Comparison of ENCODE assay signal across 9 cellular contexts in genomic region chr2:229780856-229781773, GRCh38.
DNase-seq lines count a peak whose midpoint lies in the region; ATAC-seq and TF ChIP-seq lines count a peak whose summit lies in the region.
"Had no signal": no experiment of that assay in that cellular context is flagged by ENCODE, and none has a peak within 500 bp of the region (broad histone marks: within the 10 kb centered on the region; RNA-seq: fewer than 3 reads in every experiment).

No MANE protein-coding gene starts in this region.

- ATAC-seq in right lobe of liver, result peak; percentile 85 to 91 (median 90)

- TF ChIP-seq CTCF in right lobe of liver (IDR thresholded peaks at IDR 0.05) (peak; percentile 69 to 91 (median 90)), type B pancreatic cell (conservative IDR thresholded peaks at IDR 0.05) (peak; percentile 92)

- intact Hi-C loops in right lobe of liver (cut with DNase I), result no loop called here

- H3K4me3 Mint-ChIP-seq in type B pancreatic cell, result no peak overlapping the region

- H3K4me1 Mint-ChIP-seq in type B pancreatic cell (ENCODE audit: unreplicated experiment), result peaks cover 13% of the 10 kb centered on the region

- TF ChIP-seq POLR2A in right lobe of liver (IDR thresholded peaks at IDR 0.05), result no peak

- H3K4me1 ChIP-seq in right lobe of liver, result no peaks in the 10 kb centered on the region

- peak overlapping the region; percentile 68 for H3K27ac Mint-ChIP-seq in type B pancreatic cell

- no peak overlapping the region for H3K27ac ChIP-seq in right lobe of liver

- no peaks in the 10 kb centered on the region for H3K27me3 Mint-ChIP-seq in type B pancreatic cell

- H3K4me3 ChIP-seq in right lobe of liver, result no peak overlapping the region
- H3K4me3 ChIP-seq: HAP-1 had no signal

- peak; percentile 40 for DNase-seq in A172 (ENCODE audit: low spot score)
- peak; percentile 70 for DNase-seq in GM03348 (ENCODE audit: low spot score)
- peak; percentile 44 for DNase-seq in HT-29 (ENCODE audit: low spot score)
- peak; percentile 64 for DNase-seq in OCI-M1 (lab: John Stamatoyannopoulos, UW)
- peak; percentile 29 to 63 for DNase-seq in dermis microvascular lymphatic vessel endothelial cell (ENCODE audit: low read depth in 2 of 2)
- DNase-seq in right lobe of liver, result no peak
- DNase-seq in type B pancreatic cell (ENCODE audit: extremely low spot score, unreplicated experiment), result no peak
- DNase-seq in stimulated activated CD4-positive, alpha-beta T cell treated with anti-CD3 and anti-CD28 coated beads, Interleukin-15, amount 100 ng/mL, for 24 hours, result no peak

- no peaks in the 10 kb centered on the region for H3K9me3 Mint-ChIP-seq in type B pancreatic cell

- peaks cover 29% of the 10 kb centered on the region for H3K36me3 Mint-ChIP-seq in type B pancreatic cell

- H3K27me3 ChIP-seq in right lobe of liver, result no peaks in the 10 kb centered on the region

- H3K9me3 ChIP-seq in right lobe of liver, result no peaks in the 10 kb centered on the region
- H3K9me3 ChIP-seq: HAP-1 had no signal

- peaks cover 0 to 63% (median 8%) of the 10 kb centered on the region in 4 donors for H3K36me3 ChIP-seq in right lobe of liver

Comparison
In these comparisons a context has a peak if more than half of its experiments do, and no peak if none do; other contexts are left out.
1. DNase-seq: peak in A172 (single experiment), GM03348 (single experiment), HT-29 (single experiment), OCI-M1 (single experiment) and dermis microvascular lymphatic vessel endothelial cell (2 of 2); none in right lobe of liver (0 of 3), type B pancreatic cell (single experiment) and stimulated activated CD4-positive, alpha-beta T cell treated with anti-CD3 and anti-CD28 coated beads, Interleukin-15, amount 100 ng/mL, for 24 hours (single experiment).